11 cellular contexts compared by ENCODE assay signal in genomic region chr12:75346215-75346614, GRCh38. TPM values are rescaled to one million over a fixed set of nuclear protein-coding genes. Genes with fewer than 3 reads are reported as not detected.
"Had no signal": no experiment of that assay in that cellular context is flagged by ENCODE, and none has a peak within 500 bp of the region (broad histone marks: within the 10 kb centered on the region; RNA-seq: fewer than 3 reads in every experiment).

No MANE protein-coding gene starts in this region.

RNA-seq across cellular contexts. Expression of gene GLIPR1L1, which starts 11.7 kb away (rescaled TPM):
- total RNA-seq: body of pancreas, cardiac muscle cell, fibroblast of lung, heart right ventricle, left cardiac atrium, liver, pulmonary artery endothelial cell, right cardiac atrium, thoracic aorta, vagina had no signal
- polyA plus RNA-seq: cardiac muscle cell, fibroblast of lung, heart right ventricle, liver, neural cell, right cardiac atrium had no signal
